Comparison of ENCODE assay signal across 10 cellular contexts in the genomic region with DNA sequence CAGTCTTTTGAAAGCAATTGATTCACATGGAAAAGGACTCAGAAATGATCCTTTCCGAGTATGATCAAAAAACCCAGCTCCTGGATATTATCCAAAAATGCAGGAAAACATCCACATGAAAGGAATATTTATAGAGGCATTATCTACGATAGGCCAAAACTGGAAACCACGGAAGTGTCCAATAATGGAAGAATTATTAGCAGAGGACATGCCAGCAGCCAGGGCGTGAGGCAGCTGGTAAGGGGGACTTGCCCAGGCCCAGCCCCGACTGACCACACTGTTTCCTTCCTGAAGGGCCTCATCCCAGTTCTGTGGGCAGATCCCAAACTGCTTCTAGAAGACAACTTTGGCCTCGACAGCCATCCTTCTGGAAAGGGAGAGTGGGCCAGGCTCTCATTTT. TPM values are rescaled to one million over a fixed set of nuclear protein-coding genes. Genes with fewer than 3 reads are reported as not detected.
DNase-seq lines count a peak whose midpoint lies in the region; ATAC-seq and TF ChIP-seq lines count a peak whose summit lies in the region.
"Had no signal": no experiment of that assay in that cellular context is flagged by ENCODE, and none has a peak within 500 bp of the region (broad histone marks: within the 10 kb centered on the region; RNA-seq: fewer than 3 reads in every experiment).

No MANE protein-coding gene starts in this region.

- 97 to 100% methylated on average over 5 of the region's 6 CpGs for WGBS in mesodermal cell (ENCODE audit: insufficient coverage in 2 of 2), 2 experiments
- 14 to 23% methylated on average over 5 to 6 of the region's 6 CpGs for WGBS in upper lobe of left lung, 2 donors

- H3K36me3 ChIP-seq in mesodermal cell (ENCODE audit: control insufficient read depth, insufficient read depth, low read length) (peaks cover 84% of the 10 kb centered on the region), upper lobe of left lung (no peaks in the 10 kb centered on the region)

- H3K27ac ChIP-seq in mesodermal cell (ENCODE audit: low read depth, low read length, severe bottlenecking) (peak overlapping the region; percentile 13), upper lobe of left lung (peak overlapping the region in 3 of 4 donors; percentile 2 to 76 (median 65))

- peak; percentile 30 for DNase-seq in NCI-H226
- DNase-seq in dermis blood vessel endothelial cell, result peak; percentile 84
- no peak for DNase-seq in upper lobe of left lung
- DNase-seq in activated naive CD4-positive, alpha-beta T cell treated with Interleukin-2 at 50 U/mL for 16 hours, result no peak
- DNase-seq: activated CD8-positive, alpha-beta memory T cell treated with anti-CD3 and anti-CD28 coated beads, Interleukin-2, amount 50 U/mL, for 48 hours; DMS53; NCI-H187 treated with DMSO at 0.1 percent for 48 hours had no signal

- H3K27me3 ChIP-seq in upper lobe of left lung, result no peaks in the 10 kb centered on the region

- no peak for TF ChIP-seq EP300 in upper lobe of left lung (IDR thresholded peaks at IDR 0.05)

- ATAC-seq in upper lobe of left lung (ENCODE audit: low FRiP score in 2 of 2) (no peak), HG03159 (IDR thresholded peaks at IDR 0.05; ENCODE audit: unreplicated experiment) (no peak), HG02798 (IDR thresholded peaks at IDR 0.05; ENCODE audit: poor library complexity, unreplicated experiment) (no peak)

- no peak for TF ChIP-seq CTCF in upper lobe of left lung (IDR thresholded peaks at IDR 0.05)

- H3K9me3 ChIP-seq in mesodermal cell (ENCODE audit: control insufficient read depth, low read length) (no peaks in the 10 kb centered on the region), upper lobe of left lung (no peaks in the 10 kb centered on the region)

- no peak for TF ChIP-seq POLR2A in upper lobe of left lung (IDR thresholded peaks at IDR 0.05)

- peaks cover 64% of the 10 kb centered on the region for H3K4me1 ChIP-seq in mesodermal cell (ENCODE audit: control insufficient read depth, insufficient read depth, low read length, poor library complexity, severe bottlenecking)
- peaks cover 38 to 57% (median 52%) of the 10 kb centered on the region in 4 donors for H3K4me1 ChIP-seq in upper lobe of left lung

- H3K4me3 ChIP-seq in mesodermal cell (ENCODE audit: extremely low read depth, insufficient read depth, low read length, poor library complexity, severe bottlenecking) (no peak overlapping the region), upper lobe of left lung (no peak overlapping the region)

RNA-seq across cellular contexts. Expression of a gene that starts 20.5 kb away (rescaled TPM):
- total RNA-seq in dermis blood vessel endothelial cell, result 233 and 441 TPM in 2 replicates
- 357 TPM for polyA plus RNA-seq in mesodermal cell (2013, experiment 1 of 2)
- 310 TPM for polyA plus RNA-seq in mesodermal cell (2013, experiment 2 of 2)
- total RNA-seq in upper lobe of left lung, result 100 to 1,000 TPM; 117 to 195 (median 157) TPM

Comparison
In these comparisons a context has a peak if more than half of its experiments do, and no peak if none do; other contexts are left out.
1. DNase-seq: peak in NCI-H226 (single experiment) and dermis blood vessel endothelial cell (single experiment); none in upper lobe of left lung (0 of 2) and activated naive CD4-positive, alpha-beta T cell treated with Interleukin-2 at 50 U/mL for 16 hours (single experiment).